In genomic region chr4:28776004-28776403, GRCh38 we compare ENCODE assay signal across 1 cellular context.
TF ChIP-seq lines count a peak whose summit lies in the region.

No MANE protein-coding gene starts in this region.

TF ChIP-seq in Ishikawa, 13 proteins besides CTCF, POLR2A, EP300 and RAD21 (continued from another document):
- TF ChIP-seq, protein P1, sequence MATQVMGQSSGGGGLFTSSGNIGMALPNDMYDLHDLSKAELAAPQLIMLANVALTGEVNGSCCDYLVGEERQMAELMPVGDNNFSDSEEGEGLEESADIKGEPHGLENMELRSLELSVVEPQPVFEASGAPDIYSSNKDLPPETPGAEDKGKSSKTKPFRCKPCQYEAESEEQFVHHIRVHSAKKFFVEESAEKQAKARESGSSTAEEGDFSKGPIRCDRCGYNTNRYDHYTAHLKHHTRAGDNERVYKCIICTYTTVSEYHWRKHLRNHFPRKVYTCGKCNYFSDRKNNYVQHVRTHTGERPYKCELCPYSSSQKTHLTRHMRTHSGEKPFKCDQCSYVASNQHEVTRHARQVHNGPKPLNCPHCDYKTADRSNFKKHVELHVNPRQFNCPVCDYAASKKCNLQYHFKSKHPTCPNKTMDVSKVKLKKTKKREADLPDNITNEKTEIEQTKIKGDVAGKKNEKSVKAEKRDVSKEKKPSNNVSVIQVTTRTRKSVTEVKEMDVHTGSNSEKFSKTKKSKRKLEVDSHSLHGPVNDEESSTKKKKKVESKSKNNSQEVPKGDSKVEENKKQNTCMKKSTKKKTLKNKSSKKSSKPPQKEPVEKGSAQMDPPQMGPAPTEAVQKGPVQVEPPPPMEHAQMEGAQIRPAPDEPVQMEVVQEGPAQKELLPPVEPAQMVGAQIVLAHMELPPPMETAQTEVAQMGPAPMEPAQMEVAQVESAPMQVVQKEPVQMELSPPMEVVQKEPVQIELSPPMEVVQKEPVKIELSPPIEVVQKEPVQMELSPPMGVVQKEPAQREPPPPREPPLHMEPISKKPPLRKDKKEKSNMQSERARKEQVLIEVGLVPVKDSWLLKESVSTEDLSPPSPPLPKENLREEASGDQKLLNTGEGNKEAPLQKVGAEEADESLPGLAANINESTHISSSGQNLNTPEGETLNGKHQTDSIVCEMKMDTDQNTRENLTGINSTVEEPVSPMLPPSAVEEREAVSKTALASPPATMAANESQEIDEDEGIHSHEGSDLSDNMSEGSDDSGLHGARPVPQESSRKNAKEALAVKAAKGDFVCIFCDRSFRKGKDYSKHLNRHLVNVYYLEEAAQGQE (IDR thresholded peaks at IDR 0.05; ENCODE audit: low read depth), result no peak
- TF ChIP-seq YY1 (IDR thresholded peaks at IDR 0.05; ENCODE audit: low read depth) (no peak), EGR1 (IDR thresholded peaks at IDR 0.05) (no peak), TCF12 (IDR thresholded peaks at IDR 0.05; ENCODE audit: low read depth) (no peak), CREB1 (IDR thresholded peaks at IDR 0.05; ENCODE audit: low read depth) (no peak), CEBPB (IDR thresholded peaks at IDR 0.05) (peak; percentile 13; the same call in 1 of the 2 replicates)
- TF ChIP-seq, protein P2, sequence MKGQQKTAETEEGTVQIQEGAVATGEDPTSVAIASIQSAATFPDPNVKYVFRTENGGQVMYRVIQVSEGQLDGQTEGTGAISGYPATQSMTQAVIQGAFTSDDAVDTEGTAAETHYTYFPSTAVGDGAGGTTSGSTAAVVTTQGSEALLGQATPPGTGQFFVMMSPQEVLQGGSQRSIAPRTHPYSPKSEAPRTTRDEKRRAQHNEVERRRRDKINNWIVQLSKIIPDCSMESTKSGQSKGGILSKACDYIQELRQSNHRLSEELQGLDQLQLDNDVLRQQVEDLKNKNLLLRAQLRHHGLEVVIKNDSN (IDR thresholded peaks at IDR 0.05), result no peak
TF ChIP-seq in Ishikawa: peak in this region for 1.
